In genomic region chr9:42697146-42697545, GRCh38 we compare ENCODE assay signal across 8 cellular contexts.
A peak's percentile ranks its signal among the peaks of the same experiment; 100 is the strongest.
DNase-seq lines count a peak whose midpoint lies in the region; ATAC-seq, FAIRE-seq and TF ChIP-seq lines count a peak whose summit lies in the region.
"Not testable (repeated sequence)": the region's sequence is repeated elsewhere in the genome, so short reads cannot be mapped to it uniquely, and the experiment has no call there.

No MANE protein-coding gene starts in this region.

- not testable (repeated sequence) for H3K36me3 Mint-ChIP-seq in MCF 10A (ENCODE audit: insufficient read depth, unreplicated experiment)

- TF ChIP-seq CTCF in RWPE1 (conservative IDR thresholded peaks at IDR 0.05; ENCODE audit: low read depth); MCF 10A (IDR thresholded peaks at IDR 0.05; ENCODE audit: unreplicated experiment); epithelial cell of esophagus (IDR thresholded peaks at IDR 0.05; ENCODE audit: insufficient read depth, low read depth, low read length, missing control alignments); foreskin keratinocyte (conservative IDR thresholded peaks at IDR 0.05); keratinocyte (optimal IDR thresholded peaks at IDR 0.05 in 1 of 3, IDR thresholded peaks at IDR 0.05 in 1 of 3, conservative IDR thresholded peaks at IDR 0.05 in 1 of 3; ENCODE audit: extremely low read depth in 1 of 3, insufficient read depth in 2 of 3, low read length in 3 of 3): not testable (repeated sequence)

- H3K4me2 ChIP-seq in keratinocyte (ENCODE audit: control insufficient read depth, extremely low read depth, insufficient read depth, low read depth, low read length) = not testable (repeated sequence)

- H3K27ac Mint-ChIP-seq in MCF 10A (ENCODE audit: low read depth, unreplicated experiment) = not testable (repeated sequence)

- POLR2A ChIA-PET in RWPE1 (lab: Yijun Ruan, JAX; ENCODE audit: low non-redundant PET); MCF 10A (lab: Yijun Ruan, JAX): not testable (repeated sequence)

- not testable (repeated sequence) for H3K27me3 ChIP-seq in foreskin keratinocyte; keratinocyte (ENCODE audit: control insufficient read depth, extremely low read depth, insufficient read depth, low read length)

- intact Hi-C loops in MCF 10A (cut with micrococcal nuclease) = not testable (repeated sequence)

- H3K4me1 Mint-ChIP-seq in MCF 10A (ENCODE audit: insufficient read depth, unreplicated experiment) = not testable (repeated sequence)

- not testable (repeated sequence) for H3K36me3 ChIP-seq in keratinocyte (ENCODE audit: control insufficient read depth in 2 of 2, extremely low read depth in 1 of 2, insufficient read depth in 2 of 2, low read length in 2 of 2)

- H3K9me3 Mint-ChIP-seq in MCF 10A (ENCODE audit: unreplicated experiment) = not testable (repeated sequence)

- not testable (repeated sequence) for H3K9me3 ChIP-seq in keratinocyte (ENCODE audit: control insufficient read depth, low read depth, low read length)

- not testable (repeated sequence) for ATAC-seq in foreskin keratinocyte

- H3K27ac ChIP-seq in RWPE1; epithelial cell of prostate; keratinocyte (ENCODE audit: control insufficient read depth, insufficient read depth, low read length): not testable (repeated sequence)
- peak overlapping the region; percentile 68 for H3K27ac ChIP-seq in foreskin keratinocyte

- H4K20me1 ChIP-seq in keratinocyte (ENCODE audit: control insufficient read depth, extremely low read depth, insufficient read depth, low read length) = not testable (repeated sequence)

- H3K9me1 ChIP-seq in keratinocyte (ENCODE audit: control insufficient read depth, extremely low read depth, insufficient read depth, low read length) = not testable (repeated sequence)

- not testable (repeated sequence) for BruUV-seq in MCF 10A (replicated peaks; lab: Mats Ljungman, UMichigan)

- not testable (repeated sequence) for H2AFZ ChIP-seq in keratinocyte (ENCODE audit: control insufficient read depth, low read length)

- FAIRE-seq in keratinocyte (lab: Jason Lieb, UNC) = peak; percentile 69

- not testable (repeated sequence) for H3K79me2 ChIP-seq in keratinocyte (ENCODE audit: control insufficient read depth, insufficient read depth, low read length)

- H3K27me3 Mint-ChIP-seq in MCF 10A (ENCODE audit: insufficient read depth, unreplicated experiment) = not testable (repeated sequence)

- H3K4me3 Mint-ChIP-seq in MCF 10A (ENCODE audit: unreplicated experiment) = not testable (repeated sequence)

- peak; percentile 0 for DNase-seq in RWPE1 (ENCODE audit: low spot score)
- peak; percentile 54 for DNase-seq in MCF 10A (ENCODE audit: unreplicated experiment)
- peak; percentile 84 for DNase-seq in epithelial cell of esophagus (ENCODE audit: low read depth)
- DNase-seq in epithelial cell of prostate (ENCODE audit: low read depth, low spot score) = peak; percentile 72
- peak; percentile 78 to 88 for DNase-seq in foreskin keratinocyte
- not testable (repeated sequence) for DNase-seq in keratinocyte (ENCODE audit: low read depth, low spot score)
- DNase-seq in kidney tubule cell (ENCODE audit: low spot score) = peak; percentile 68
- DNase-seq in renal cortical epithelial cell (ENCODE audit: low read depth) = peak; percentile 49

- dilution Hi-C loops in keratinocyte (cut with MboI; ENCODE audit: extremely low pct_ligation_motif_present, low sequenced_read_pairs) = not testable (repeated sequence)

- not testable (repeated sequence) for H3K4me3 ChIP-seq in epithelial cell of esophagus (ENCODE audit: low read length); keratinocyte (ENCODE audit: control insufficient read depth in 2 of 3, extremely low read depth in 1 of 3, insufficient read depth in 2 of 3, low read depth in 1 of 3, low read length in 3 of 3)

- peak overlapping the region; percentile 37 for H3K9ac ChIP-seq in keratinocyte (ENCODE audit: control insufficient read depth, extremely low read depth, insufficient read depth, low read length)

- H3K4me1 ChIP-seq in foreskin keratinocyte; keratinocyte (ENCODE audit: control insufficient read depth, extremely low read depth, insufficient read depth, low read length): not testable (repeated sequence)

- CTCF ChIA-PET in RWPE1 (lab: Yijun Ruan, JAX); MCF 10A (lab: Yijun Ruan, JAX): not testable (repeated sequence)
